ENCODE assay signal across 13 cellular contexts in the genomic region with DNA sequence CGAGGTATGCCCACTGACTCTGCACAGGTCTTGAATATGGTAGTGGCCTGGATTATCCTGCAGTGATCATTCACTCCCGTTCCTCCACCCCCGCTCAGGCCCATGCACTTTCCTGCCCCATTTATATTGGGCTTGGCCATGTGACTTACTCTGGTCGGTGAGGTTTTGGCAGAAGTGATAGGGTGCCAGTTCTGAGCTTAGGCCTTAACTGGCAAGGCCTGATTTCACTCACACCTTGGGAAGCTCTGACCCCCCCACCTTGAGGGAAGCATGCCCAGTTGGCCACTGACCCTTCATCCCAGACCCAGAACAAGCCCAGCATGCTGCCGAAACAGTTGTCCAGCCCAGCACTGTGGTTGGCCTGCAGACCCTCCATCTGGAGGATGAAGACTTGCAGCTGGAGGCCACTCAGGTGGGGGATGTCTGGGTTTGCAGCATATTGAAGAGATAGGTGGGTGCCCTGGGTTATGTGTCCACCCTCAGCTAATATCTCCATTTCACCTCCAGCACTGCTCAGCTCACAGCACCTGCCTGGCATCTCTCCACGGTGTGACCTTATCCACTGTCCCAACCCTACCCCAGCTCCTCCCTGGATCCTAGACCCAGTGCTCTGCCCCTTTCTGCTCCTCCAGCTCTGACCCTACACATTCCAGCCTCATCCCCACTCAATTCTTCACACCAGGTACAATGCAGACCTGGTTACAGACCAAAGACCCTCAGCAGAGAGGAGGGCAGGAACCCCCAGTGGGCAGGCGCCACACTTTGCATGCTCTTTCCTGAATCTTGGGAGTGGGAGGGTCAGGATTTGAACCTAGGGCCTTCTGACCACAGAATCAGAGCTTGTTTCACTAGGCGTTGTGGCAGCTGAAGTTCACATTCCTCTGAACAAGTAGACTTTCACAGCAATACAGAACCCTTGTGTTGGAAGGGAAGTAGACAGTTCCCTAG.
A peak's percentile ranks its signal among the peaks of the same experiment; 100 is the strongest.
DNase-seq lines count a peak whose midpoint lies in the region; ATAC-seq and TF ChIP-seq lines count a peak whose summit lies in the region.
"Had no signal": no experiment of that assay in that cellular context is flagged by ENCODE, and none has a peak within 500 bp of the region (broad histone marks: within the 10 kb centered on the region; RNA-seq: fewer than 3 reads in every experiment).

No MANE protein-coding gene starts in this region.

- no peak overlapping the region for H2BK5ac ChIP-seq in trophoblast cell (ENCODE audit: low read depth, low read length, poor library complexity)

- WGBS in trophoblast cell (ENCODE audit: extremely low coverage, insufficient coverage, insufficient read length): no CpG with 5 or more reads among the region's 8 CpGs

- no peaks in the 10 kb centered on the region for H3K4me1 ChIP-seq in CD4-positive, CD25-positive, alpha-beta regulatory T cell (ENCODE audit: control insufficient read depth, insufficient read depth, low read length, poor library complexity, severe bottlenecking)
- H3K4me1 ChIP-seq in trophoblast cell (ENCODE audit: control insufficient read depth in 1 of 2, insufficient read depth in 2 of 2, low read length in 2 of 2): no peaks in the 10 kb centered on the region
- H3K4me1 ChIP-seq: tibial nerve had no signal

- no peak overlapping the region for H3K18ac ChIP-seq in trophoblast cell (ENCODE audit: low read length)

- H3K27me3 ChIP-seq in CD4-positive, CD25-positive, alpha-beta regulatory T cell (ENCODE audit: control insufficient read depth, insufficient read depth, low read length): no peaks in the 10 kb centered on the region
- H3K27me3 ChIP-seq in trophoblast cell (ENCODE audit: insufficient read depth, low read length) (no peaks in the 10 kb centered on the region), WERI-Rb-1 (ENCODE audit: insufficient read depth, low read depth, severe bottlenecking) (no peaks in the 10 kb centered on the region)
- H3K27me3 ChIP-seq: tibial nerve had no signal

- no peak for TF ChIP-seq CTCF in WERI-Rb-1 (IDR thresholded peaks at IDR 0.05; ENCODE audit: low read depth, low read length)

- H3K27ac ChIP-seq in CD4-positive, CD25-positive, alpha-beta regulatory T cell (ENCODE audit: insufficient read depth, low read length, poor library complexity, severe bottlenecking): no peak overlapping the region
- H3K27ac ChIP-seq in trophoblast cell (ENCODE audit: low read depth, low read length) (no peak overlapping the region), WERI-Rb-1 (no peak overlapping the region)
- H3K27ac ChIP-seq: SK-N-MC, tibial nerve had no signal

- no peak overlapping the region for H2BK120ac ChIP-seq in trophoblast cell (ENCODE audit: insufficient read depth, low read length, poor library complexity)

- no peaks in the 10 kb centered on the region for H3K79me2 ChIP-seq in trophoblast cell (ENCODE audit: control insufficient read depth, insufficient read depth, low read length, poor library complexity)

- H3K4me1 Mint-ChIP-seq in CD4-positive, CD25-positive, alpha-beta regulatory T cell: peaks cover 0 to 6% (median 3%) of the 10 kb centered on the region in 4 donors

- H4K91ac ChIP-seq in trophoblast cell (ENCODE audit: low read depth, low read length): no peak overlapping the region

- no peak overlapping the region for H2AFZ ChIP-seq in trophoblast cell (ENCODE audit: insufficient read depth, low read length, poor library complexity)

- no peak overlapping the region for H2AK5ac ChIP-seq in trophoblast cell (ENCODE audit: low read length)

- H4K8ac ChIP-seq in trophoblast cell (ENCODE audit: low read depth, low read length): no peak overlapping the region

- no peak overlapping the region for H3K14ac ChIP-seq in trophoblast cell (ENCODE audit: low read length)

- H3K4me2 ChIP-seq in trophoblast cell (ENCODE audit: low read length): no peak overlapping the region
- H3K4me2 ChIP-seq: smooth muscle cell had no signal

- no peaks in the 10 kb centered on the region for H3K36me3 Mint-ChIP-seq in CD4-positive, CD25-positive, alpha-beta regulatory T cell

- H3K27me3 Mint-ChIP-seq in CD4-positive, CD25-positive, alpha-beta regulatory T cell: peaks cover 22% of the 10 kb centered on the region

- no peaks in the 10 kb centered on the region for H3K79me1 ChIP-seq in trophoblast cell (ENCODE audit: low read length)

- peak overlapping the region; percentile 83 to 87 (median 84) for H3K4me3 Mint-ChIP-seq in CD4-positive, CD25-positive, alpha-beta regulatory T cell

- peaks cover 0 to 14% of the 10 kb centered on the region in 2 experiments for H3K9me3 ChIP-seq in CD4-positive, CD25-positive, alpha-beta regulatory T cell (ENCODE audit: control insufficient read depth in 2 of 2, low read length in 2 of 2)
- H3K9me3 ChIP-seq in trophoblast cell (ENCODE audit: insufficient read depth, low read depth, low read length): no peaks in the 10 kb centered on the region
- no peaks in the 10 kb centered on the region for H3K9me3 ChIP-seq in WERI-Rb-1 (ENCODE audit: severe bottlenecking)
- H3K9me3 ChIP-seq: tibial nerve had no signal

- no peak overlapping the region for H3K4me3 ChIP-seq in CD4-positive, CD25-positive, alpha-beta regulatory T cell (ENCODE audit: low read depth, low read length)
- H3K4me3 ChIP-seq in trophoblast cell (ENCODE audit: low read depth, low read length) (no peak overlapping the region), WERI-Rb-1 (ENCODE audit: low read depth, low read length) (no peak overlapping the region)
- H3K4me3 ChIP-seq: SK-N-MC, smooth muscle cell, tibial nerve had no signal

- no peaks in the 10 kb centered on the region for H3K36me3 ChIP-seq in CD4-positive, CD25-positive, alpha-beta regulatory T cell (ENCODE audit: control insufficient read depth, insufficient read depth, low read length)
- H3K36me3 ChIP-seq in trophoblast cell (ENCODE audit: control insufficient read depth in 1 of 2, insufficient read depth in 2 of 2, low read length in 2 of 2) (no peaks in the 10 kb centered on the region), WERI-Rb-1 (no peaks in the 10 kb centered on the region)
- H3K36me3 ChIP-seq: tibial nerve had no signal

- no peak overlapping the region for H3K23ac ChIP-seq in trophoblast cell (ENCODE audit: low read length)

- no peak overlapping the region for H3K4ac ChIP-seq in trophoblast cell (ENCODE audit: low read depth, low read length)

- H4K12ac ChIP-seq in trophoblast cell (ENCODE audit: low read depth, low read length): no peak overlapping the region

- H2BK12ac ChIP-seq in trophoblast cell (ENCODE audit: low read length): no peak overlapping the region

- ATAC-seq in CD4-positive, CD25-positive, alpha-beta regulatory T cell (ENCODE audit: low read depth in 2 of 2): peak; percentile 46 to 50
- ATAC-seq in HG02973 (IDR thresholded peaks at IDR 0.05; ENCODE audit: unreplicated experiment) (peak; percentile 45), esophagus mucosa (peak; percentile 26), GM21360 (IDR thresholded peaks at IDR 0.05; ENCODE audit: unreplicated experiment) (no peak)
- peak; percentile 53 to 61 for ATAC-seq in activated CD4-positive, CD25-positive, alpha-beta regulatory T cell treated with anti-CD3 and anti-CD28 coated beads, Interleukin-2, amount 50 U/mL, for 24 hours

- H3K9ac ChIP-seq in trophoblast cell (ENCODE audit: low read length): no peak overlapping the region

- DNase-seq in CD4-positive, CD25-positive, alpha-beta regulatory T cell: peak; percentile 49 to 84 (median 84)
- no peak for DNase-seq in HPDE6-E6E7 (ENCODE audit: extremely low spot score)
- no peak for DNase-seq in trophoblast cell
- no peak for DNase-seq in WERI-Rb-1
- DNase-seq: mesendoderm, NCI-H1694 treated with DMSO at 0.1 percent for 48 hours had no signal

- peaks cover 0 to 23% (median 4%) of the 10 kb centered on the region in 7 donors for H3K9me3 Mint-ChIP-seq in CD4-positive, CD25-positive, alpha-beta regulatory T cell

- H3K27ac Mint-ChIP-seq in CD4-positive, CD25-positive, alpha-beta regulatory T cell: peak overlapping the region; percentile 48 to 100 (median 99)

Comparison
In these comparisons a context has a peak if more than half of its experiments do, and no peak if none do; other contexts are left out.
1. DNase-seq: peak in CD4-positive, CD25-positive, alpha-beta regulatory T cell (3 of 3); none in HPDE6-E6E7 (single experiment), trophoblast cell (0 of 2) and WERI-Rb-1 (single experiment).